10 cellular contexts compared by ENCODE assay signal in genomic region chr6:30613251-30614043, GRCh38. TPM values are rescaled to one million over a fixed set of nuclear protein-coding genes. Genes with fewer than 3 reads are reported as not detected.
DNase-seq lines count a peak whose midpoint lies in the region; ATAC-seq and TF ChIP-seq lines count a peak whose summit lies in the region.
"Had no signal": no experiment of that assay in that cellular context is flagged by ENCODE, and none has a peak within 500 bp of the region (broad histone marks: within the 10 kb centered on the region; RNA-seq: fewer than 3 reads in every experiment).

No MANE protein-coding gene starts in this region.

- no peaks in the 10 kb centered on the region for H3K9me3 ChIP-seq in skeletal muscle tissue (ENCODE audit: control insufficient read depth in 3 of 3, low read length in 3 of 3)

- peaks cover 22 to 49% (median 45%) of the 10 kb centered on the region in 3 donors for H3K4me1 ChIP-seq in skeletal muscle tissue (ENCODE audit: control insufficient read depth in 3 of 3, insufficient read depth in 3 of 3, low read length in 3 of 3)

- TF ChIP-seq CTCF in HFFc6 (IDR thresholded peaks at IDR 0.05) = 0 out of 2 replicates have a peak, but pooled peaks have one; percentile 10
- TF ChIP-seq CTCF in fibroblast of mammary gland (conservative IDR thresholded peaks at IDR 0.05; ENCODE audit: control insufficient read depth, insufficient read depth, low read depth, low read length) = no peak

- H3K27me3 ChIP-seq in skeletal muscle tissue (ENCODE audit: control insufficient read depth in 3 of 3, insufficient read depth in 3 of 3, low read length in 3 of 3) = no peaks in the 10 kb centered on the region

- peak overlapping the region; percentile 100 for H3K27ac ChIP-seq in skeletal muscle tissue (ENCODE audit: low read depth, low read length)

- H3K4me3 Mint-ChIP-seq in HFFc6 (peak overlapping the region; percentile 97), T-cell (peak overlapping the region; percentile 93 to 100 (median 98))

- POLR2A ChIA-PET in T-cell (lab: Charles Lee) = interaction anchor here (0.5 to 3.1 kb wide), 12 partner anchors 8 to 1559 kb away, joined by 3 to 14 read pairs (median 4); partner anchors contain the start of genes MDC1 (in 1 of the 2) and NFKBIL1 (in 1 of the 2)

- peak overlapping the region; percentile 87 to 100 (median 98) for H3K9ac ChIP-seq in skeletal muscle tissue (ENCODE audit: low read depth in 1 of 3, low read length in 3 of 3)

- H3K9me3 Mint-ChIP-seq in HFFc6 = peaks cover 17% of the 10 kb centered on the region
- no peaks in the 10 kb centered on the region for H3K9me3 Mint-ChIP-seq in T-cell

- DNase-seq in HFFc6 = peak; percentile 24
- no peak for DNase-seq in T-cell
- DNase-seq in fibroblast of mammary gland (ENCODE audit: low read depth) = peak; percentile 60
- DNase-seq in cerebellum (ENCODE audit: low spot score) = no peak
- DNase-seq: effector CD8-positive, alpha-beta T cell; NCI-H748 treated with DMSO at 0.1 percent for 48 hours had no signal

- H3K27ac Mint-ChIP-seq in HFFc6 (peak overlapping the region; percentile 99), T-cell (peak overlapping the region; percentile 100)

- ATAC-seq in T-cell (replicated peaks in 1 of 4) = no peak
- no peak for ATAC-seq in HG03159 (IDR thresholded peaks at IDR 0.05; ENCODE audit: unreplicated experiment)
- no peak for ATAC-seq in GM19397 (IDR thresholded peaks at IDR 0.05; ENCODE audit: unreplicated experiment)
- no peak for ATAC-seq in HG03457 (IDR thresholded peaks at IDR 0.05; ENCODE audit: unreplicated experiment)

- no peak overlapping the region for H3K4me3 ChIP-seq in fibroblast of mammary gland (ENCODE audit: control insufficient read depth, low read depth, low read length)
- peak overlapping the region in 2 of 3 donors; percentile 48 to 88 for H3K4me3 ChIP-seq in skeletal muscle tissue (ENCODE audit: low read length in 3 of 3)

- H3K36me3 Mint-ChIP-seq in HFFc6 (ENCODE audit: low read depth) = peaks cover 67% of the 10 kb centered on the region
- peaks cover 43% of the 10 kb centered on the region for H3K36me3 Mint-ChIP-seq in T-cell

- peaks cover 17 to 27% (median 25%) of the 10 kb centered on the region in 3 donors for H3K36me3 ChIP-seq in skeletal muscle tissue (ENCODE audit: control insufficient read depth in 3 of 3, insufficient read depth in 3 of 3, low read length in 3 of 3)

- H3K4me1 Mint-ChIP-seq in HFFc6 (ENCODE audit: low read depth) (peaks cover 79% of the 10 kb centered on the region), T-cell (peaks cover 63 to 67% (median 63%) of the 10 kb centered on the region in 3 donors)

- H3K27me3 Mint-ChIP-seq in HFFc6 (ENCODE audit: insufficient read depth) (peaks cover 32% of the 10 kb centered on the region), T-cell (peaks cover 0 to 2% of the 10 kb centered on the region in 2 donors)

- CTCF ChIA-PET in T-cell (lab: Charles Lee) = interaction anchor here (0.7 to 4.2 kb wide), 10 partner anchors 8 to 293 kb away, joined by 3 to 23 read pairs (median 3); no protein-coding TSS in a partner anchor

RNA-seq across cellular contexts. Expression of gene PPP1R10, which starts 3.6 kb away (rescaled TPM):
- 10 to 100 TPM; 62.4 to 75.4 (median 71.2) TPM for total RNA-seq in HFFc6 (2021; fragmentation: NEBNext Ultra II Directional; extraction: Animal tissue kit (Norgen Biotek cat#: 25700))
- total RNA-seq in T-cell = 100 to 1,000 TPM; 104 to 170 (median 163) TPM
- 20.4 TPM for total RNA-seq in skeletal muscle tissue
- total RNA-seq in cerebellum = 26.9 TPM

RNA-seq across cellular contexts. Expression of gene MRPS18B, which starts 4.2 kb away (rescaled TPM):
- 10 to 100 TPM; 50.7 to 63.4 (median 56.1) TPM for total RNA-seq in HFFc6 (2021; fragmentation: NEBNext Ultra II Directional; extraction: Animal tissue kit (Norgen Biotek cat#: 25700))
- total RNA-seq in T-cell (10 to 100 TPM; 20.7 to 55.5 (median 50.2) TPM), skeletal muscle tissue (105 TPM), cerebellum (51.7 TPM)

RNA-seq across cellular contexts. Expression of gene ATAT1, which starts 13.2 kb away (rescaled TPM):
- 1 to 10 TPM; 5.2 to 9.3 (median 5.9) TPM for total RNA-seq in HFFc6 (2021; fragmentation: NEBNext Ultra II Directional; extraction: Animal tissue kit (Norgen Biotek cat#: 25700))
- 10 to 100 TPM in 4 of 5 donors, 1 to 10 TPM in 1; 6.9 to 11.8 (median 10.4) TPM for total RNA-seq in T-cell
- 2.1 TPM for total RNA-seq in skeletal muscle tissue
- total RNA-seq in cerebellum = 58.2 TPM

RNA-seq across cellular contexts. Expression of gene C6orf136, which starts 33.5 kb away (rescaled TPM):
- 10 to 100 TPM; 12.0 to 19.2 (median 16.4) TPM for total RNA-seq in HFFc6 (2021; fragmentation: NEBNext Ultra II Directional; extraction: Animal tissue kit (Norgen Biotek cat#: 25700))
- 10 to 100 TPM; 24.5 to 39.8 (median 31.4) TPM for total RNA-seq in T-cell
- 9.9 TPM for total RNA-seq in skeletal muscle tissue
- 8.4 TPM for total RNA-seq in cerebellum

RNA-seq across cellular contexts. Expression of gene ABCF1, which starts 42.2 kb away (rescaled TPM):
- total RNA-seq in HFFc6 (2021; fragmentation: NEBNext Ultra II Directional; extraction: Animal tissue kit (Norgen Biotek cat#: 25700)) = 10 to 100 TPM; 51.3 to 69.3 (median 63.1) TPM
- total RNA-seq in T-cell = 10 to 100 TPM; 61.1 to 89.9 (median 73.8) TPM
- 21.9 TPM for total RNA-seq in skeletal muscle tissue
- 15.4 TPM for total RNA-seq in cerebellum

Comparison
In these comparisons a context has a peak if more than half of its experiments do, and no peak if none do; other contexts are left out.
1. DNase-seq: peak in HFFc6 (single experiment) and fibroblast of mammary gland (single experiment); none in T-cell (0 of 34) and cerebellum (single experiment).